ENCODE assay signal across 8 cellular contexts in the genomic region with DNA sequence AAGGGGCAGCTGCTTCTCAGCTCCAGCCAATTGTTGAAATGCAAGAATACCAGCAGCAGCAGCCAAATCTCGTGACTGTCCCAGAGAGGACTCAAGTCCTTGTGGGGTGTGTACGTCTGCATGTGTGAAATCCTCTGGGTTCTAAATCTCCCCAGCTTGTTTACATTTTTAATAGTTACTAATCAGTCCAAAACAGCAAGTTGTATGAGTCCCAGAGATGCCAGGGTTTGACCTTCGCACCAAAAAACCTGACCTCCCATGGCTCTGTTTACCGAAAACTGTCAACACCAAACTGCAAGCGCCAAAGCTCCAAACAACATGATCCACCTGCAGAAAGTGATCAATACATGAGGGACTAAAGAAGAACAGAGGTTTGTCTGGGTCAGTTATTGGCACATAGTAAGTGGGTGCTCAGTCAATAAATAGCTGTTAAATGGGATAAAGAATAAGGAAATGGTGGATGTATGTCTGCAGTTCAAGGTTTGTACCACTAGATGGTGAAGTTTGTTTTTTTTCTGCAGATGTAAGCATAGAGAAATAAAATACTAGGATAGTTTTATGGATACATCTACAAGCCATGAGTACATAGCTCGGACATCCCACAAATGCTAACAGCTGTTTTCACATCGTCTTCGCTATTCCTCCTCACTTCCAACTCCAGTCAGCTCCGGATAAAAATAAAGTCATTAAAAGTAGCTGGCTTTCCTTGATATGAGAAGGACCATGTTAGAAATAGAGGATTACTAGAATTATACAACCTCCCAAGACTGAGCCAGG.
DNase-seq lines count a peak whose midpoint lies in the region; ATAC-seq and TF ChIP-seq lines count a peak whose summit lies in the region.

No MANE protein-coding gene starts in this region.

- H3K27ac ChIP-seq in AG04450 (ENCODE audit: low read depth, low read length) (no peak overlapping the region), neutrophil (no peak overlapping the region)

- H3K9me3 ChIP-seq in AG04450 (ENCODE audit: control insufficient read depth, insufficient read depth, low read length) (no peaks in the 10 kb centered on the region; the same call in 1 of the 2 replicates), neutrophil (no peaks in the 10 kb centered on the region)

- peak; percentile 81 for TF ChIP-seq RAD21 in Ishikawa (IDR thresholded peaks at IDR 0.05; ENCODE audit: low read depth)

- no peak for TF ChIP-seq EP300 in Ishikawa (IDR thresholded peaks at IDR 0.05; ENCODE audit: borderline replicate concordance)

- H3K4me1 ChIP-seq in neutrophil (ENCODE audit: control insufficient read depth in 1 of 2, insufficient read depth in 1 of 2, low read depth in 1 of 2, low read length in 1 of 2): peaks cover 6 to 7% of the 10 kb centered on the region in 2 experiments

- POLR2A ChIA-PET in AG04450 (lab: Yijun Ruan, JAX): interaction anchor here (0.7 kb wide), 1 partner anchor 217 kb away, joined by 3 read pairs; no protein-coding TSS in a partner anchor

- CTCF ChIA-PET in AG04450 (lab: Charles Lee): interaction anchor here (0.6 to 17.5 kb wide), 87 partner anchors 8 to 1543 kb away, joined by 3 to 1022 read pairs (median 5); no protein-coding TSS in a partner anchor

- peak; percentile 78 for ATAC-seq in GM18502 (IDR thresholded peaks at IDR 0.05; ENCODE audit: poor library complexity, unreplicated experiment)

- DNase-seq in AG04450 (ENCODE audit: low read depth, low spot score) (peak; percentile 72), SK-N-DZ (ENCODE audit: low spot score) (peak; percentile 39), fibroblast of peridontal ligament (ENCODE audit: extremely low read depth) (peak; percentile 91), NCI-H146 treated with DMSO at 0.1 percent for 48 hours (lab: John Stamatoyannopoulos, UW; ENCODE audit: unreplicated experiment) (no peak)
- DNase-seq in stimulated activated CD8-positive, alpha-beta memory T cell treated with anti-CD3 and anti-CD28 coated beads, Interleukin-4, amount 100 ng/mL, for 48 hours: no peak

- H3K4me3 ChIP-seq in AG04450 (ENCODE audit: low read depth, low read length) (no peak overlapping the region), neutrophil (ENCODE audit: low read depth in 1 of 2, low read length in 1 of 2) (no peak overlapping the region)

- H3K27me3 ChIP-seq in AG04450 (ENCODE audit: control insufficient read depth, insufficient read depth, low read length) (no peaks in the 10 kb centered on the region), neutrophil (no peaks in the 10 kb centered on the region)

- H3K36me3 ChIP-seq in neutrophil: no peaks in the 10 kb centered on the region

- peak; percentile 78 for TF ChIP-seq CTCF in AG04450 (IDR thresholded peaks at IDR 0.05; ENCODE audit: low read depth, low read length)
- TF ChIP-seq CTCF in neutrophil (IDR thresholded peaks at IDR 0.05): peak; percentile 85

TF ChIP-seq in Ishikawa, 13 proteins besides CTCF, POLR2A, EP300 and RAD21:
- TF ChIP-seq NFIC (IDR thresholded peaks at IDR 0.05): no peak
- no peak for TF ChIP-seq ZBTB7A (IDR thresholded peaks at IDR 0.05; ENCODE audit: low read depth)
- TF ChIP-seq EGR1 (IDR thresholded peaks at IDR 0.05): no peak
- TF ChIP-seq TAF1 (IDR thresholded peaks at IDR 0.05; ENCODE audit: low read depth): no peak
- TF ChIP-seq, protein P1, sequence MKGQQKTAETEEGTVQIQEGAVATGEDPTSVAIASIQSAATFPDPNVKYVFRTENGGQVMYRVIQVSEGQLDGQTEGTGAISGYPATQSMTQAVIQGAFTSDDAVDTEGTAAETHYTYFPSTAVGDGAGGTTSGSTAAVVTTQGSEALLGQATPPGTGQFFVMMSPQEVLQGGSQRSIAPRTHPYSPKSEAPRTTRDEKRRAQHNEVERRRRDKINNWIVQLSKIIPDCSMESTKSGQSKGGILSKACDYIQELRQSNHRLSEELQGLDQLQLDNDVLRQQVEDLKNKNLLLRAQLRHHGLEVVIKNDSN (IDR thresholded peaks at IDR 0.05): no peak
- TF ChIP-seq, protein P2, sequence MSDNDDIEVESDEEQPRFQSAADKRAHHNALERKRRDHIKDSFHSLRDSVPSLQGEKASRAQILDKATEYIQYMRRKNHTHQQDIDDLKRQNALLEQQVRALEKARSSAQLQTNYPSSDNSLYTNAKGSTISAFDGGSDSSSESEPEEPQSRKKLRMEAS (IDR thresholded peaks at IDR 0.05): no peak
- TF ChIP-seq TEAD4 (IDR thresholded peaks at IDR 0.05): no peak
- no peak for TF ChIP-seq FOXM1 (IDR thresholded peaks at IDR 0.05; ENCODE audit: borderline replicate concordance, low read depth)
- TF ChIP-seq YY1 (IDR thresholded peaks at IDR 0.05; ENCODE audit: low read depth): no peak
- TF ChIP-seq, protein P3, sequence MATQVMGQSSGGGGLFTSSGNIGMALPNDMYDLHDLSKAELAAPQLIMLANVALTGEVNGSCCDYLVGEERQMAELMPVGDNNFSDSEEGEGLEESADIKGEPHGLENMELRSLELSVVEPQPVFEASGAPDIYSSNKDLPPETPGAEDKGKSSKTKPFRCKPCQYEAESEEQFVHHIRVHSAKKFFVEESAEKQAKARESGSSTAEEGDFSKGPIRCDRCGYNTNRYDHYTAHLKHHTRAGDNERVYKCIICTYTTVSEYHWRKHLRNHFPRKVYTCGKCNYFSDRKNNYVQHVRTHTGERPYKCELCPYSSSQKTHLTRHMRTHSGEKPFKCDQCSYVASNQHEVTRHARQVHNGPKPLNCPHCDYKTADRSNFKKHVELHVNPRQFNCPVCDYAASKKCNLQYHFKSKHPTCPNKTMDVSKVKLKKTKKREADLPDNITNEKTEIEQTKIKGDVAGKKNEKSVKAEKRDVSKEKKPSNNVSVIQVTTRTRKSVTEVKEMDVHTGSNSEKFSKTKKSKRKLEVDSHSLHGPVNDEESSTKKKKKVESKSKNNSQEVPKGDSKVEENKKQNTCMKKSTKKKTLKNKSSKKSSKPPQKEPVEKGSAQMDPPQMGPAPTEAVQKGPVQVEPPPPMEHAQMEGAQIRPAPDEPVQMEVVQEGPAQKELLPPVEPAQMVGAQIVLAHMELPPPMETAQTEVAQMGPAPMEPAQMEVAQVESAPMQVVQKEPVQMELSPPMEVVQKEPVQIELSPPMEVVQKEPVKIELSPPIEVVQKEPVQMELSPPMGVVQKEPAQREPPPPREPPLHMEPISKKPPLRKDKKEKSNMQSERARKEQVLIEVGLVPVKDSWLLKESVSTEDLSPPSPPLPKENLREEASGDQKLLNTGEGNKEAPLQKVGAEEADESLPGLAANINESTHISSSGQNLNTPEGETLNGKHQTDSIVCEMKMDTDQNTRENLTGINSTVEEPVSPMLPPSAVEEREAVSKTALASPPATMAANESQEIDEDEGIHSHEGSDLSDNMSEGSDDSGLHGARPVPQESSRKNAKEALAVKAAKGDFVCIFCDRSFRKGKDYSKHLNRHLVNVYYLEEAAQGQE (IDR thresholded peaks at IDR 0.05; ENCODE audit: low read depth): no peak
TF ChIP-seq in Ishikawa: peak in this region for 0.

Comparison
In these comparisons a context has a peak if more than half of its experiments do, and no peak if none do; other contexts are left out.
1. DNase-seq: peak in AG04450 (single experiment), SK-N-DZ (single experiment) and fibroblast of peridontal ligament (single experiment); none in NCI-H146 treated with DMSO at 0.1 percent for 48 hours (single experiment) and stimulated activated CD8-positive, alpha-beta memory T cell treated with anti-CD3 and anti-CD28 coated beads, Interleukin-4, amount 100 ng/mL, for 48 hours (single experiment).